20 cellular contexts compared by ENCODE assay signal in genomic region chr5:154916874-154917273, GRCh38. TPM values are rescaled to one million over a fixed set of nuclear protein-coding genes. Genes with fewer than 3 reads are reported as not detected.
DNase-seq lines count a peak whose midpoint lies in the region; FAIRE-seq and TF ChIP-seq lines count a peak whose summit lies in the region.
"Had no signal": no experiment of that assay in that cellular context is flagged by ENCODE, and none has a peak within 500 bp of the region (broad histone marks: within the 10 kb centered on the region; RNA-seq: fewer than 3 reads in every experiment).

No MANE protein-coding gene starts in this region.

- dilution Hi-C loops in mammary epithelial cell (cut with HindIII; ENCODE audit: low sequenced_read_pairs): loop anchor here (5.0 kb wide), 1 partner anchor 95 kb away; no protein-coding TSS in a partner anchor

- WGBS in mammary epithelial cell (ENCODE audit: low coverage, missing lambda C conversion rate): 51% methylated on average over 3 of the region's 3 CpGs

- H3K4me1 ChIP-seq in mammary epithelial cell (ENCODE audit: insufficient read depth, low read length) (no peaks in the 10 kb centered on the region), colonic mucosa (no peaks in the 10 kb centered on the region)

- no peaks in the 10 kb centered on the region for H3K27me3 Mint-ChIP-seq in MCF 10A (ENCODE audit: insufficient read depth, unreplicated experiment)
- H3K27me3 Mint-ChIP-seq in activated naive CD4-positive, alpha-beta T cell treated with anti-CD3 and anti-CD28 coated beads for 36 hours (ENCODE audit: low read depth): no peaks in the 10 kb centered on the region

- no TSS peak for BruUV-seq in mammary epithelial cell (replicated peaks; lab: Mats Ljungman, UMichigan)
- no TSS peak for BruUV-seq in MCF 10A (replicated peaks; lab: Mats Ljungman, UMichigan)

- intact Hi-C loops in mammary epithelial cell (cut with micrococcal nuclease) (no loop called here), MCF 10A (cut with micrococcal nuclease) (no loop called here), colonic mucosa (cut with DNase I) (no loop called here)
- intact Hi-C loops in activated naive CD4-positive, alpha-beta T cell treated with anti-CD3 and anti-CD28 coated beads for 36 hours (cut with micrococcal nuclease): no loop called here

- CTCF ChIA-PET in mammary epithelial cell (lab: Charles Lee; ENCODE audit: low non-redundant PET) (interaction anchor here (0.6 to 0.7 kb wide), 2 partner anchors 266 to 921 kb away, joined by 3 to 7 read pairs; no protein-coding TSS in a partner anchor), MCF 10A (lab: Yijun Ruan, JAX) (interaction anchor here (0.5 to 1.0 kb wide), 4 partner anchors 10 to 372 kb away, joined by 3 to 5 read pairs (median 3); no protein-coding TSS in a partner anchor)
- CTCF ChIA-PET in activated naive CD4-positive, alpha-beta T cell treated with anti-CD3 and anti-CD28 coated beads for 36 hours (lab: Charles Lee): interaction anchor here (1.0 kb wide), 1 partner anchor 267 kb away, joined by 3 read pairs; no protein-coding TSS in a partner anchor

- no peak overlapping the region for H3K27ac Mint-ChIP-seq in MCF 10A (ENCODE audit: low read depth, unreplicated experiment)
- H3K27ac Mint-ChIP-seq in activated naive CD4-positive, alpha-beta T cell treated with anti-CD3 and anti-CD28 coated beads for 36 hours: no peak overlapping the region
- H3K27ac Mint-ChIP-seq: CD14-positive monocyte; CD8-positive, alpha-beta T cell; HFFc6 had no signal

- no peaks in the 10 kb centered on the region for H3K27me3 ChIP-seq in mammary epithelial cell (ENCODE audit: insufficient read depth, low read length)
- no peaks in the 10 kb centered on the region for H3K27me3 ChIP-seq in bronchial epithelial cell (ENCODE audit: control insufficient read depth, insufficient read depth, low read length)
- no peaks in the 10 kb centered on the region for H3K27me3 ChIP-seq in colonic mucosa

- H3K9me3 Mint-ChIP-seq in MCF 10A (ENCODE audit: unreplicated experiment): no peaks in the 10 kb centered on the region
- no peaks in the 10 kb centered on the region for H3K9me3 Mint-ChIP-seq in activated naive CD4-positive, alpha-beta T cell treated with anti-CD3 and anti-CD28 coated beads for 36 hours
- H3K9me3 Mint-ChIP-seq: CD8-positive, alpha-beta T cell; HFFc6 had no signal

- in situ Hi-C loops in mammary epithelial cell (cut with MboI; ENCODE audit: low sequenced_read_pairs in 2 of 2): no loop called here

- H3K4me2 ChIP-seq in mammary epithelial cell (ENCODE audit: insufficient read depth, low read depth, low read length): no peak overlapping the region

- H3K36me3 ChIP-seq in mammary epithelial cell (ENCODE audit: insufficient read depth, low read length): peaks cover 44% of the 10 kb centered on the region
- H3K36me3 ChIP-seq in bronchial epithelial cell (ENCODE audit: control insufficient read depth, insufficient read depth, low read length): peaks cover 5% of the 10 kb centered on the region
- peaks cover 3% of the 10 kb centered on the region for H3K36me3 ChIP-seq in colonic mucosa

- H3K4me1 Mint-ChIP-seq in MCF 10A (ENCODE audit: insufficient read depth, unreplicated experiment): no peaks in the 10 kb centered on the region
- no peaks in the 10 kb centered on the region for H3K4me1 Mint-ChIP-seq in activated naive CD4-positive, alpha-beta T cell treated with anti-CD3 and anti-CD28 coated beads for 36 hours (ENCODE audit: low read depth)
- H3K4me1 Mint-ChIP-seq: CD14-positive monocyte had no signal

- no peak overlapping the region for H3K9ac ChIP-seq in mammary epithelial cell (ENCODE audit: insufficient read depth, low read length)
- no peak overlapping the region for H3K9ac ChIP-seq in colonic mucosa (ENCODE audit: low read depth in 2 of 2, low read length in 2 of 2)

- H2AFZ ChIP-seq in mammary epithelial cell (ENCODE audit: low read depth, low read length): no peak overlapping the region

- H4K20me1 ChIP-seq in mammary epithelial cell (ENCODE audit: insufficient read depth, low read length): no peaks in the 10 kb centered on the region

- H3K9me3 ChIP-seq in mammary epithelial cell (replicated peaks; ENCODE audit: insufficient read depth, low read length): no peaks in the 10 kb centered on the region
- no peaks in the 10 kb centered on the region for H3K9me3 ChIP-seq in colonic mucosa

- DNase-seq in mammary epithelial cell: peak; percentile 37
- DNase-seq in MCF 10A (ENCODE audit: unreplicated experiment): no peak
- peak; percentile 10 for DNase-seq in M059J (ENCODE audit: low read depth)
- DNase-seq in bronchial epithelial cell (ENCODE audit: low read depth): peak; percentile 4
- DNase-seq in colonic mucosa: no peak
- DNase-seq in NCI-H2171 treated with DMSO at 0.1 percent for 48 hours (lab: John Stamatoyannopoulos, UW): no peak
- no peak for DNase-seq in activated naive CD4-positive, alpha-beta T cell treated with anti-CD3 and anti-CD28 coated beads for 36 hours
- DNase-seq: CD8-positive, alpha-beta T cell; COR-L47; DMS153; DMS79 treated with DMSO at 0.1 percent for 48 hours; EL; GDM1; HCEC 1CT; HFFc6 had no signal

- no peaks in the 10 kb centered on the region for H3K79me2 ChIP-seq in mammary epithelial cell (ENCODE audit: insufficient read depth, low read length)

- TF ChIP-seq CTCF in mammary epithelial cell (conservative IDR thresholded peaks at IDR 0.05 in 1 of 2, IDR thresholded peaks at IDR 0.05 in 1 of 2; ENCODE audit: extremely low read depth in 1 of 2, insufficient read depth in 1 of 2, low read depth in 1 of 2, low read length in 2 of 2): no peak
- no peak for TF ChIP-seq CTCF in MCF 10A (IDR thresholded peaks at IDR 0.05; ENCODE audit: unreplicated experiment)
- no peak for TF ChIP-seq CTCF in bronchial epithelial cell (IDR thresholded peaks at IDR 0.05; ENCODE audit: insufficient read depth, low read length, severe bottlenecking)
- TF ChIP-seq CTCF in colonic mucosa (IDR thresholded peaks at IDR 0.05): no peak

- no peak for FAIRE-seq in bronchial epithelial cell (lab: Jason Lieb, UNC)
- FAIRE-seq: D721Med, GM12892, H1, HTR-8/SVneo had no signal

- H3K27ac ChIP-seq in mammary epithelial cell (ENCODE audit: insufficient read depth, low read depth, low read length) (no peak overlapping the region), colonic mucosa (no peak overlapping the region)

- no peak overlapping the region for H3K4me3 Mint-ChIP-seq in MCF 10A (ENCODE audit: unreplicated experiment)
- no peak overlapping the region for H3K4me3 Mint-ChIP-seq in activated naive CD4-positive, alpha-beta T cell treated with anti-CD3 and anti-CD28 coated beads for 36 hours
- H3K4me3 Mint-ChIP-seq: CD14-positive monocyte; CD8-positive, alpha-beta T cell; HFFc6 had no signal

- H3K36me3 Mint-ChIP-seq in MCF 10A (ENCODE audit: insufficient read depth, unreplicated experiment): peaks cover 90% of the 10 kb centered on the region
- H3K36me3 Mint-ChIP-seq in activated naive CD4-positive, alpha-beta T cell treated with anti-CD3 and anti-CD28 coated beads for 36 hours (ENCODE audit: low read depth): peaks cover 35% of the 10 kb centered on the region

- POLR2A ChIA-PET in MCF 10A (lab: Yijun Ruan, JAX): interaction anchor here (0.5 to 2.4 kb wide), 9 partner anchors 10 to 98 kb away, joined by 3 to 8 read pairs (median 4); partner anchors contain the start of genes CNOT8 and GEMIN5

- no peak overlapping the region for H3K4me3 ChIP-seq in mammary epithelial cell (replicated peaks in 1 of 3; ENCODE audit: insufficient read depth in 1 of 3, low read depth in 2 of 3, low read length in 3 of 3)
- no peak overlapping the region for H3K4me3 ChIP-seq in bronchial epithelial cell (ENCODE audit: low read depth, low read length)
- H3K4me3 ChIP-seq in colonic mucosa: no peak overlapping the region

RNA-seq across cellular contexts. Expression of gene GEMIN5, which starts 21.1 kb away (rescaled TPM):
- total RNA-seq in mammary epithelial cell (10 to 100 TPM; 21.2 to 23.0 TPM), MCF 10A (2022) (25.1 and 34.5 TPM in 2 replicates), bronchial epithelial cell (8.7 and 12.6 TPM in 2 replicates), colonic mucosa (10 to 100 TPM in 1 of 2 donors, 1 to 10 TPM in 1; 6.5 to 12.1 TPM)
- polyA plus RNA-seq in mammary epithelial cell: 12.6 TPM
- polyA minus RNA-seq in mammary epithelial cell: 49.3 TPM
- 9.5 and 12.8 TPM in 2 replicates for total RNA-seq in M059J (2014; rRNA removed; shearing (Covaris generic))
- total RNA-seq in activated naive CD4-positive, alpha-beta T cell treated with anti-CD3 and anti-CD28 coated beads for 36 hours: 10 to 100 TPM; 20.1 to 23.3 TPM

RNA-seq across cellular contexts. Expression of gene MRPL22, which starts 24.0 kb away (rescaled TPM):
- 10 to 100 TPM in 1 of 2 donors, 1 to 10 TPM in 1; 7.7 to 58.1 TPM for total RNA-seq in mammary epithelial cell
- 35.5 TPM for polyA plus RNA-seq in mammary epithelial cell
- polyA minus RNA-seq in mammary epithelial cell: 10.1 TPM
- 123 and 127 TPM in 2 replicates for total RNA-seq in MCF 10A (2022)
- 55.4 and 57.6 TPM in 2 replicates for total RNA-seq in M059J (2014; rRNA removed; shearing (Covaris generic))
- total RNA-seq in bronchial epithelial cell: 14.2 and 30.7 TPM in 2 replicates
- 10 to 100 TPM; 51.4 to 62.3 TPM for total RNA-seq in colonic mucosa
- 10 to 100 TPM; 88.3 to 92.2 TPM for total RNA-seq in activated naive CD4-positive, alpha-beta T cell treated with anti-CD3 and anti-CD28 coated beads for 36 hours

RNA-seq across cellular contexts. Expression of gene CNOT8, which starts 58.4 kb away (rescaled TPM):
- total RNA-seq in mammary epithelial cell: 10 to 100 TPM; 32.3 to 39.0 TPM
- polyA plus RNA-seq in mammary epithelial cell: 35.6 TPM
- polyA minus RNA-seq in mammary epithelial cell: 28.7 TPM
- total RNA-seq in MCF 10A (2022): 52.3 and 60.5 TPM in 2 replicates
- total RNA-seq in M059J (2014; rRNA removed; shearing (Covaris generic)): 49.8 and 69.7 TPM in 2 replicates
- total RNA-seq in bronchial epithelial cell: 41.2 and 56.1 TPM in 2 replicates
- 10 to 100 TPM; 64.0 to 84.0 TPM for total RNA-seq in colonic mucosa
- 10 to 100 TPM; 63.5 to 65.3 TPM for total RNA-seq in activated naive CD4-positive, alpha-beta T cell treated with anti-CD3 and anti-CD28 coated beads for 36 hours

Comparison
In these comparisons a context has a peak if more than half of its experiments do, and no peak if none do; other contexts are left out.
1. DNase-seq: peak in mammary epithelial cell (single experiment), M059J (single experiment) and bronchial epithelial cell (single experiment); none in MCF 10A (single experiment), colonic mucosa (single experiment), NCI-H2171 treated with DMSO at 0.1 percent for 48 hours (single experiment) and activated naive CD4-positive, alpha-beta T cell treated with anti-CD3 and anti-CD28 coated beads for 36 hours (single experiment).